ENCODE assay signal across 18 cellular contexts in the genomic region with DNA sequence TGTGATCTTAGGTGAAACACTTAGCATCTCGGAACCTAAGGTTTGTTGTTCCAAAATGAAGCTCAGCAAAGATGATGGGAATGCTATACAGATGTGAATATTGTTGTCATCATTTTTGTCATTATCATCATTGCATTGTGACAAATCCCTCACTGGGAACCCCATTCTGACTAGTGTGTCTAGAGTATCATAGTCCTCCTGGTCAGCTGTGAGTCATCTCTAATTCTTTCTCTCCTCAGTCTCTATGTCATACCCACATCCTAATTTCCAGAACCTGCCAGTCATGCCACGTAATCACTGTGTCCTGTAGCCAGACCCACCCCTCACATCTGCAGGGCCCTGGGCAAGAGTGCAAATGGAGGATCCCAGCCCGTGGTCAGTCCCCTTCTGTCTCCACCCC.
DNase-seq lines count a peak whose midpoint lies in the region; ATAC-seq, FAIRE-seq and TF ChIP-seq lines count a peak whose summit lies in the region.
"Had no signal": no experiment of that assay in that cellular context is flagged by ENCODE, and none has a peak within 500 bp of the region (broad histone marks: within the 10 kb centered on the region; RNA-seq: fewer than 3 reads in every experiment).

No MANE protein-coding gene starts in this region.

- in situ Hi-C loops in HepG2 (cut with HindIII; ENCODE audit: extremely low pct_ligation_motif_present, low pct_unique_long_range_greater_than_20kb), result loop anchor here (25.0 kb wide), 2 partner anchors 175 to 725 kb away; partner anchors contain the start of gene VAT1L

- no peak overlapping the region for H2AFZ ChIP-seq in HepG2 (ENCODE audit: low read length)

- TF ChIP-seq RAD21 in HepG2 (CRISPR knock-in tag; IDR thresholded peaks at IDR 0.05), result no peak

- H3K4me3 Mint-ChIP-seq in T-cell, result no peak overlapping the region
- H3K4me3 Mint-ChIP-seq: CD4-positive, CD25-positive, alpha-beta regulatory T cell; T-helper 17 cell had no signal

- no peaks in the 10 kb centered on the region for H3K4me1 ChIP-seq in HepG2 (ENCODE audit: insufficient read depth, low read length)
- no peaks in the 10 kb centered on the region for H3K4me1 ChIP-seq in right lobe of liver
- H3K4me1 ChIP-seq: HAP-1 had no signal

- no peak for FAIRE-seq in HepG2 (lab: Jason Lieb, UNC)
- FAIRE-seq: A204.1 had no signal

- H3K4me3 ChIP-seq in HepG2 (replicated peaks in 1 of 3; ENCODE audit: insufficient read depth in 1 of 3, low read depth in 2 of 3, low read length in 3 of 3), result no peak overlapping the region
- no peak overlapping the region for H3K4me3 ChIP-seq in right lobe of liver
- H3K4me3 ChIP-seq in MG63, result no peak overlapping the region
- H3K4me3 ChIP-seq in fibroblast of mammary gland (ENCODE audit: control insufficient read depth, low read depth, low read length), result no peak overlapping the region
- H3K4me3 ChIP-seq: HAP-1 had no signal

- H3K27ac ChIP-seq in HepG2 (ENCODE audit: extremely low read length, insufficient read depth, low read length) (no peak overlapping the region), right lobe of liver (no peak overlapping the region)

- BruUV-seq in HepG2 (replicated peaks; lab: Mats Ljungman, UMichigan), result no TSS peak

- no peak overlapping the region for H3K4me2 ChIP-seq in HepG2 (ENCODE audit: low read depth, low read length)

- ATAC-seq in HepG2, result no peak
- ATAC-seq in right lobe of liver, result no peak
- no peak for ATAC-seq in T-cell (replicated peaks in 1 of 4)
- ATAC-seq: SK-N-SH treated with all-trans-retinoic acid at 6 μM for 48 hours, T-helper 17 cell had no signal

- H4K20me1 ChIP-seq in HepG2 (ENCODE audit: insufficient read depth, low read length), result no peaks in the 10 kb centered on the region

- TF ChIP-seq POLR2A in HepG2 (IDR thresholded peaks at IDR 0.05; ENCODE audit: insufficient read depth in 1 of 2, low read depth in 2 of 2, low read length in 2 of 2) (no peak), right lobe of liver (IDR thresholded peaks at IDR 0.05) (no peak)

- intact Hi-C loops in HepG2 (cut with micrococcal nuclease; ENCODE audit: unreplicated experiment), result no loop called here
- intact Hi-C loops in right lobe of liver (cut with DNase I), result loop anchor here in 1 of 2 donors (10.0 kb wide), 1 partner anchor 177 kb away; the partner anchor contains the start of gene VAT1L

- no peaks in the 10 kb centered on the region for H3K4me1 Mint-ChIP-seq in T-cell
- H3K4me1 Mint-ChIP-seq: CD4-positive, CD25-positive, alpha-beta regulatory T cell had no signal

- CTCF ChIA-PET in HepG2 (lab: Yijun Ruan, JAX; ENCODE audit: low intra/inter-chr PET ratio, low total read pairs) (no interaction called here), T-cell (lab: Charles Lee) (no interaction called here)

- H3K27ac Mint-ChIP-seq in T-cell, result no peak overlapping the region
- H3K27ac Mint-ChIP-seq: CD4-positive, CD25-positive, alpha-beta regulatory T cell; T-helper 17 cell had no signal

- H3K36me3 ChIP-seq in HepG2 (replicated peaks in 1 of 2; ENCODE audit: control insufficient read depth in 1 of 2, insufficient read depth in 2 of 2, low read length in 2 of 2) (no peaks in the 10 kb centered on the region), right lobe of liver (no peaks in the 10 kb centered on the region), MG63 (no peaks in the 10 kb centered on the region)
- H3K36me3 ChIP-seq: HAP-1 had no signal

- peaks cover 34 to 35% of the 10 kb centered on the region in 2 donors for H3K27me3 Mint-ChIP-seq in T-cell

- no peaks in the 10 kb centered on the region for H3K9me3 Mint-ChIP-seq in T-cell

- H3K9ac ChIP-seq in HepG2 (ENCODE audit: insufficient read depth, low read depth, low read length), result no peak overlapping the region

- POLR2A ChIA-PET in HepG2 (lab: Yijun Ruan, JAX), result no interaction called here
- POLR2A ChIA-PET in T-cell (lab: Charles Lee), result no interaction called here

- DNase-seq in HepG2 (ENCODE audit: low spot score), result no peak
- DNase-seq in right lobe of liver, result no peak
- peak; percentile 1 for DNase-seq in MG63
- DNase-seq in fibroblast of mammary gland (ENCODE audit: low read depth), result peak; percentile 35
- DNase-seq in KG1 (lab: John Stamatoyannopoulos, UW), result no peak
- DNase-seq in activated CD8-positive, alpha-beta memory T cell treated with anti-CD3 and anti-CD28 coated beads, Interleukin-2, amount 50 U/mL, for 48 hours, result no peak
- no peak for DNase-seq in T-cell
- DNase-seq in SKM-1 treated with dmso at 0.1 percent for 144 hours (lab: John Stamatoyannopoulos, UW; ENCODE audit: unreplicated experiment), result no peak
- DNase-seq: Calu3; CD4-positive, CD25-positive, alpha-beta regulatory T cell; DMS79 treated with DMSO at 0.1 percent for 48 hours; NCI-H1092; NCI-H69; SHP77; T-helper 17 cell had no signal

- H3K9me3 ChIP-seq in HepG2 (ENCODE audit: low read length) (no peaks in the 10 kb centered on the region), right lobe of liver (no peaks in the 10 kb centered on the region), MG63 (no peaks in the 10 kb centered on the region)
- H3K9me3 ChIP-seq: HAP-1 had no signal

- no peaks in the 10 kb centered on the region for H3K36me3 Mint-ChIP-seq in T-cell
- H3K36me3 Mint-ChIP-seq: CD4-positive, CD25-positive, alpha-beta regulatory T cell had no signal

- TF ChIP-seq EP300 in HepG2 (IDR thresholded peaks at IDR 0.05; ENCODE audit: low read depth in 2 of 2, low read length in 2 of 2) (no peak), HepG2 (CRISPR knock-in tag; IDR thresholded peaks at IDR 0.05; ENCODE audit: borderline replicate concordance) (no peak)

- TF ChIP-seq CTCF in HepG2 (CRISPR knock-in tag; IDR thresholded peaks at IDR 0.05), result no peak
- no peak for TF ChIP-seq CTCF in right lobe of liver (IDR thresholded peaks at IDR 0.05)
- TF ChIP-seq CTCF in fibroblast of mammary gland (conservative IDR thresholded peaks at IDR 0.05; ENCODE audit: control insufficient read depth, insufficient read depth, low read depth, low read length), result no peak

- H3K79me2 ChIP-seq in HepG2 (ENCODE audit: insufficient read depth, low read length), result no peaks in the 10 kb centered on the region

- H3K27me3 ChIP-seq in HepG2 (ENCODE audit: control insufficient read depth in 1 of 2, insufficient read depth in 2 of 2, low read length in 2 of 2) (peaks cover 2 to 31% of the 10 kb centered on the region in 2 experiments; a peak in 3 of 5 replicates), right lobe of liver (no peaks in the 10 kb centered on the region), MG63 (no peaks in the 10 kb centered on the region)

- 1% methylated on average over 3 of the region's 3 CpGs for WGBS in HepG2 (ENCODE audit: low lambda C conversion rate)
- WGBS in right lobe of liver (ENCODE audit: insufficient coverage, low coverage, low lambda C conversion rate, missing lambda C conversion rate), result 44% methylated on average over 1 of the region's 3 CpGs

TF ChIP-seq in HepG2, 621 proteins besides CTCF, POLR2A, EP300 and RAD21:
- TF ChIP-seq CREB1 (IDR thresholded peaks at IDR 0.05) (peak; percentile 72), CREB1 (CRISPR knock-in tag; IDR thresholded peaks at IDR 0.05) (no peak), ZNF331 (CRISPR knock-in tag; IDR thresholded peaks at IDR 0.05) (no peak), SSRP1 (CRISPR knock-in tag; IDR thresholded peaks at IDR 0.05) (no peak)

Comparison
In these comparisons a context has a peak if more than half of its experiments do, and no peak if none do; other contexts are left out.
1. DNase-seq: peak in MG63 (single experiment) and fibroblast of mammary gland (single experiment); none in HepG2 (single experiment), right lobe of liver (0 of 3), KG1 (single experiment), activated CD8-positive, alpha-beta memory T cell treated with anti-CD3 and anti-CD28 coated beads, Interleukin-2, amount 50 U/mL, for 48 hours (single experiment), T-cell (0 of 34) and SKM-1 treated with dmso at 0.1 percent for 144 hours (single experiment).